8 cellular contexts compared by ENCODE assay signal in genomic region chr4:40057540-40058091, GRCh38. TPM values are rescaled to one million over a fixed set of nuclear protein-coding genes. Genes with fewer than 3 reads are reported as not detected.
DNase-seq lines count a peak whose midpoint lies in the region; ATAC-seq and TF ChIP-seq lines count a peak whose summit lies in the region.

No MANE protein-coding gene starts in this region.

- no peaks in the 10 kb centered on the region for H3K9me3 ChIP-seq in ovary

- ATAC-seq in HG02588 (IDR thresholded peaks at IDR 0.05; ENCODE audit: unreplicated experiment) (peak; percentile 73), Right ventricle myocardium inferior (peak; percentile 78)

- H3K4me1 ChIP-seq in ovary (ENCODE audit: insufficient read depth) = peaks cover 3% of the 10 kb centered on the region

- H3K4me3 Mint-ChIP-seq in type B pancreatic cell = peak overlapping the region; percentile 98

- 0 to 1% (median 1%) methylated on average over 16 of the region's 16 CpGs for WGBS in ovary, 3 donors

- peak overlapping the region; percentile 97 to 98 for H3K27ac ChIP-seq in ovary

- no peaks in the 10 kb centered on the region for H3K36me3 ChIP-seq in ovary

- no peaks in the 10 kb centered on the region for H3K27me3 ChIP-seq in ovary

- intact Hi-C loops in Right ventricle myocardium inferior (cut with DNase I) (loop anchor here (2.0 to 5.0 kb wide), 5 partner anchors 81 to 600 kb away; partner anchors contain the start of genes LIAS, PDS5A, RPL9 and SMIM14), ovary (cut with DNase I) (loop anchor here (2.0 to 10.0 kb wide), 5 partner anchors 80 to 260 kb away; partner anchors contain the start of gene PDS5A (in 2 of the 4))

- no peaks in the 10 kb centered on the region for H3K27me3 Mint-ChIP-seq in type B pancreatic cell

- peaks cover 26% of the 10 kb centered on the region for H3K4me1 Mint-ChIP-seq in type B pancreatic cell (ENCODE audit: unreplicated experiment)

- H3K4me3 ChIP-seq in ovary = peak overlapping the region; percentile 100

- TF ChIP-seq CTCF in GM10266 (IDR thresholded peaks at IDR 0.05; ENCODE audit: control insufficient read depth, insufficient read depth, low read depth, missing control alignments) (no peak), ovary (IDR thresholded peaks at IDR 0.05) (no peak), type B pancreatic cell (conservative IDR thresholded peaks at IDR 0.05) (no peak)

- peaks cover 13% of the 10 kb centered on the region for H3K36me3 Mint-ChIP-seq in type B pancreatic cell

- H3K27ac Mint-ChIP-seq in type B pancreatic cell = peak overlapping the region; percentile 98

- peak; percentile 41 for TF ChIP-seq POLR2A in ovary (IDR thresholded peaks at IDR 0.05)

- DNase-seq in GM10266 (ENCODE audit: extremely low spot score) = peak; percentile 93
- DNase-seq in NCI-H1048 (lab: John Stamatoyannopoulos, UW) = peak; percentile 63
- peak; percentile 70 for DNase-seq in SKM-1 (lab: John Stamatoyannopoulos, UW; ENCODE audit: unreplicated experiment)
- peak; percentile 42 for DNase-seq in activated naive CD8-positive, alpha-beta T cell treated with anti-CD3 and anti-CD28 coated beads, Interleukin-2, amount 50 U/mL, for 16 hours (ENCODE audit: low read depth, low spot score)
- DNase-seq in Right ventricle myocardium inferior (ENCODE audit: missing footprints) = no peak
- peak; percentile 66 to 82 (median 71) for DNase-seq in ovary
- DNase-seq in type B pancreatic cell (ENCODE audit: extremely low spot score, unreplicated experiment) = peak; percentile 78

- no peaks in the 10 kb centered on the region for H3K9me3 Mint-ChIP-seq in type B pancreatic cell

- no peak for TF ChIP-seq EP300 in ovary (IDR thresholded peaks at IDR 0.05)

RNA-seq across cellular contexts. Expression of gene N4BP2, which starts 1.0 kb away (rescaled TPM):
- total RNA-seq in Right ventricle myocardium inferior = 4.1 TPM
- total RNA-seq in ovary = 10 to 100 TPM in 6 of 7 donors, 1 to 10 TPM in 1; 9.7 to 21.3 (median 11.9) TPM
- 1 to 10 TPM; 3.5 to 4.1 TPM for polyA plus RNA-seq in ovary
- 23.5 and 33.0 TPM in 2 replicates for total RNA-seq in type B pancreatic cell (ENCODE audit: low replicate concordance)
